ENCODE assay signal across 12 cellular contexts in genomic region chr4:114108869-114109268, GRCh38.
A peak's percentile ranks its signal among the peaks of the same experiment; 100 is the strongest.
DNase-seq lines count a peak whose midpoint lies in the region; ATAC-seq, FAIRE-seq and TF ChIP-seq lines count a peak whose summit lies in the region.
"Had no signal": no experiment of that assay in that cellular context is flagged by ENCODE, and none has a peak within 500 bp of the region (broad histone marks: within the 10 kb centered on the region; RNA-seq: fewer than 3 reads in every experiment).

No MANE protein-coding gene starts in this region.

- CTCF ChIA-PET in naive thymus-derived CD4-positive, alpha-beta T cell (lab: Charles Lee), result no interaction called here

- H3K36me3 ChIP-seq in naive thymus-derived CD4-positive, alpha-beta T cell (ENCODE audit: control insufficient read depth in 2 of 3, insufficient read depth in 3 of 3, low read length in 3 of 3), result no peaks in the 10 kb centered on the region

- no peak for FAIRE-seq in frontal cortex (lab: Jason Lieb, UNC)

- POLR2A ChIA-PET in naive thymus-derived CD4-positive, alpha-beta T cell (lab: Charles Lee), result no interaction called here

- ATAC-seq in HG02678 (IDR thresholded peaks at IDR 0.05; ENCODE audit: unreplicated experiment) (peak; percentile 58), HG03439 (IDR thresholded peaks at IDR 0.05; ENCODE audit: unreplicated experiment) (no peak)
- no peak for ATAC-seq in naive thymus-derived CD4-positive, alpha-beta T cell

- H3K4me1 Mint-ChIP-seq in naive thymus-derived CD4-positive, alpha-beta T cell, result no peaks in the 10 kb centered on the region

- 83 to 93% methylated on average over 1 of the region's 1 CpG for WGBS in lower leg skin, 2 donors

- TF ChIP-seq CTCF in lower leg skin (IDR thresholded peaks at IDR 0.05), result no peak

- H3K27ac ChIP-seq in naive thymus-derived CD4-positive, alpha-beta T cell (ENCODE audit: low read depth, low read length), result no peak overlapping the region

- H3K9me3 ChIP-seq in naive thymus-derived CD4-positive, alpha-beta T cell (ENCODE audit: control insufficient read depth in 2 of 3, low read length in 3 of 3), result no peaks in the 10 kb centered on the region
- H3K9me3 ChIP-seq: Caco-2 had no signal

- no peaks in the 10 kb centered on the region for H3K4me1 ChIP-seq in naive thymus-derived CD4-positive, alpha-beta T cell (ENCODE audit: control insufficient read depth in 2 of 2, insufficient read depth in 2 of 2, low read length in 2 of 2)
- H3K4me1 ChIP-seq: Caco-2 had no signal

- H3K9me3 Mint-ChIP-seq in naive thymus-derived CD4-positive, alpha-beta T cell, result no peaks in the 10 kb centered on the region
- H3K9me3 Mint-ChIP-seq: dendritic cell treated with granulocyte-macrophage colony-stimulating factor and Interleukin-4, amounts not matched to agents 40 ng/mL and 50 ng/mL, for 4 days had no signal

- H3K27me3 Mint-ChIP-seq in naive thymus-derived CD4-positive, alpha-beta T cell, result peaks cover 0 to 3% (median 0%) of the 10 kb centered on the region in 5 donors
- H3K27me3 Mint-ChIP-seq: dendritic cell treated with granulocyte-macrophage colony-stimulating factor and Interleukin-4, amounts not matched to agents 40 ng/mL and 50 ng/mL, for 4 days had no signal

- H3K4me3 Mint-ChIP-seq in naive thymus-derived CD4-positive, alpha-beta T cell, result no peak overlapping the region
- H3K4me3 Mint-ChIP-seq: dendritic cell treated with granulocyte-macrophage colony-stimulating factor and Interleukin-4, amounts not matched to agents 40 ng/mL and 50 ng/mL, for 4 days had no signal

- no peaks in the 10 kb centered on the region for H3K27me3 ChIP-seq in naive thymus-derived CD4-positive, alpha-beta T cell (ENCODE audit: control insufficient read depth in 2 of 2, insufficient read depth in 2 of 2, low read length in 2 of 2)

- H3K4me3 ChIP-seq in naive thymus-derived CD4-positive, alpha-beta T cell (ENCODE audit: low read length), result no peak overlapping the region
- no peak overlapping the region for H3K4me3 ChIP-seq in lower leg skin (ENCODE audit: low read depth, poor library complexity, severe bottlenecking)

- DNase-seq in Caki2 (ENCODE audit: low read depth), result peak; percentile 65
- peak; percentile 67 for DNase-seq in RKO (ENCODE audit: low spot score)
- peak; percentile 2 for DNase-seq in fibroblast of the conjunctiva (ENCODE audit: low read depth)
- DNase-seq in frontal cortex (ENCODE audit: low spot score in 2 of 2), result no peak
- no peak for DNase-seq in naive thymus-derived CD4-positive, alpha-beta T cell
- no peak for DNase-seq in lower leg skin (ENCODE audit: low spot score in 2 of 2)
- DNase-seq: Caco-2, kidney glomerular epithelial cell, NCI-H1105 had no signal

- in situ Hi-C loops in Caki2 (cut with HindIII; ENCODE audit: low pct_unique_long_range_greater_than_20kb, low sequenced_read_pairs), result no loop called here

- H3K27ac Mint-ChIP-seq in naive thymus-derived CD4-positive, alpha-beta T cell, result no peak overlapping the region
- H3K27ac Mint-ChIP-seq: dendritic cell treated with granulocyte-macrophage colony-stimulating factor and Interleukin-4, amounts not matched to agents 40 ng/mL and 50 ng/mL, for 4 days had no signal

- intact Hi-C loops in naive thymus-derived CD4-positive, alpha-beta T cell (cut with micrococcal nuclease), result no loop called here
- intact Hi-C loops in lower leg skin (cut with DNase I; ENCODE audit: low total_unique reads), result no loop called here

- no peak for TF ChIP-seq POLR2A in lower leg skin (IDR thresholded peaks at IDR 0.05)

- no peaks in the 10 kb centered on the region for H3K36me3 Mint-ChIP-seq in naive thymus-derived CD4-positive, alpha-beta T cell

Comparison
In these comparisons a context has a peak if more than half of its experiments do, and no peak if none do; other contexts are left out.
1. DNase-seq: peak in Caki2 (single experiment), RKO (single experiment) and fibroblast of the conjunctiva (single experiment); none in frontal cortex (0 of 2), naive thymus-derived CD4-positive, alpha-beta T cell (0 of 9) and lower leg skin (0 of 2).